Comparison of ENCODE assay signal across 1 cellular context in the genomic region with DNA sequence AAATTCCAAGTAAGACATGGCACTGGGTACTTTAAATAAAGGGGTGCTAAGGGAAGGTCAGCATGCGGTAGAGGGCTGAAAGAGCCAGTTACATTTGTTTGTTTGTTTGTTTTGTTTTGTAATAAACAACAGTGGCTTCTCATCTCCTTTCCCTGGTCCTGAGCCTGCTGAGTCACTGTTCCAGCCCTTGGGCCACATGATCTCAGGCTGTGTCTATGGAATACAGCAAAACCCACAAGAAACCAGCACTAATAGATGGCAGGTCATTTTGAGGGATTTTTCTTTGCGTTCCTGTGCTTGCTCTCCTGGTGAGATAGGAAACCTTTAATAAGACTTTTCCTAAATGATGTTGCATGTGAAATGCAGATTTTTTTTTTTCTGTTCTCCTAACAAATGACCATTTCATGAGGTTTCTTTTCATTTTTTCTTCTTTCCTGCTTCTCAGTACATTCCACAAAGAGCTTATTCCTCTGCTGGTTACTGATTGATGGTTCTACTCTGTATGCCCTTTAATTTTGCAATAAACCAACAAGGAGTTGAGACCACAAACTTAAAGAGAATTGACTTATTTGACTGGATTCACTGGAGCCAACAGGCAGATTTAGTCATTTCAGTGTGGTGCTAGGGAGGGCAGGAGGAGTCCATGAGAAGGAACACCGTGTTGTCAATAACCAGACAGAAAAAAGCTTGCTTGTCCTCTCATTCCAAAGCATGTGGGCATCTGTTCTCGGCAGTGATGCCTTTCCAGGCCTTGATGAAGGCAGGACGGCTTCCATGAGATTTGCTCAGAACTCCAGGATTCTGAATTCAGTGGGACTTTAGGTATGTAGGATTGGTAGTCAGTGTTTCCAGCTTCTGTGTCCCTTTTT.
TF ChIP-seq lines count a peak whose summit lies in the region.

No MANE protein-coding gene starts in this region.

TF ChIP-seq in GM12878, 131 proteins besides CTCF, POLR2A, EP300 and RAD21 (continued from another document):
- TF ChIP-seq IKZF2 (IDR thresholded peaks at IDR 0.05) = 0 out of 4 replicates have a peak, but pooled peaks have one; percentile 8 to 12
- TF ChIP-seq RBBP5 (conservative IDR thresholded peaks at IDR 0.05) = no peak
- TF ChIP-seq, protein P1, sequence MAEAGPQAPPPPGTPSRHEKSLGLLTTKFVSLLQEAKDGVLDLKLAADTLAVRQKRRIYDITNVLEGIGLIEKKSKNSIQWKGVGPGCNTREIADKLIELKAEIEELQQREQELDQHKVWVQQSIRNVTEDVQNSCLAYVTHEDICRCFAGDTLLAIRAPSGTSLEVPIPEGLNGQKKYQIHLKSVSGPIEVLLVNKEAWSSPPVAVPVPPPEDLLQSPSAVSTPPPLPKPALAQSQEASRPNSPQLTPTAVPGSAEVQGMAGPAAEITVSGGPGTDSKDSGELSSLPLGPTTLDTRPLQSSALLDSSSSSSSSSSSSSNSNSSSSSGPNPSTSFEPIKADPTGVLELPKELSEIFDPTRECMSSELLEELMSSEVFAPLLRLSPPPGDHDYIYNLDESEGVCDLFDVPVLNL (IDR thresholded peaks at IDR 0.05; ENCODE audit: low read depth, low read length) = no peak
- no peak for TF ChIP-seq DPF2 (IDR thresholded peaks at IDR 0.05)
- peak; percentile 16; the same call in 1 of the 2 replicates for TF ChIP-seq NBN (IDR thresholded peaks at IDR 0.05)
- 0 out of 2 replicates have a peak, but pooled peaks have one; percentile 8 for TF ChIP-seq CBFB (IDR thresholded peaks at IDR 0.05; ENCODE audit: low read depth)
- 0 out of 2 replicates have a peak, but pooled peaks have one; percentile 74 for TF ChIP-seq WRNIP1 (IDR thresholded peaks at IDR 0.05; ENCODE audit: borderline replicate concordance, low read depth, low read length)
- TF ChIP-seq BHLHE40 (IDR thresholded peaks at IDR 0.05; ENCODE audit: borderline replicate concordance in 1 of 2, low read depth in 2 of 2, low read length in 1 of 2) = no peak
- TF ChIP-seq PML (IDR thresholded peaks at IDR 0.05; ENCODE audit: low read length) = no peak
- TF ChIP-seq HDAC6 (IDR thresholded peaks at IDR 0.05; ENCODE audit: unreplicated experiment) = no peak
- TF ChIP-seq BACH1 (IDR thresholded peaks at IDR 0.05; ENCODE audit: borderline replicate concordance) = peak; percentile 71
- TF ChIP-seq YY1 (IDR thresholded peaks at IDR 0.05; ENCODE audit: low read depth, low read length) = 0 out of 2 replicates have a peak, but pooled peaks have one; percentile 27
- TF ChIP-seq SUPT20H (IDR thresholded peaks at IDR 0.05; ENCODE audit: borderline replicate concordance, control insufficient read depth, low read depth, low read length) = no peak
- no peak for TF ChIP-seq ZNF384 (IDR thresholded peaks at IDR 0.05; ENCODE audit: borderline replicate concordance, low read depth, low read length)
- TF ChIP-seq MEF2A (IDR thresholded peaks at IDR 0.05; ENCODE audit: insufficient read depth, low read depth, low read length) = 0 out of 2 replicates have a peak, but pooled peaks have one; percentile 14
- TF ChIP-seq SIX5 (IDR thresholded peaks at IDR 0.05; ENCODE audit: low read depth, low read length, severe bottlenecking) = no peak
- TF ChIP-seq, protein P2, sequence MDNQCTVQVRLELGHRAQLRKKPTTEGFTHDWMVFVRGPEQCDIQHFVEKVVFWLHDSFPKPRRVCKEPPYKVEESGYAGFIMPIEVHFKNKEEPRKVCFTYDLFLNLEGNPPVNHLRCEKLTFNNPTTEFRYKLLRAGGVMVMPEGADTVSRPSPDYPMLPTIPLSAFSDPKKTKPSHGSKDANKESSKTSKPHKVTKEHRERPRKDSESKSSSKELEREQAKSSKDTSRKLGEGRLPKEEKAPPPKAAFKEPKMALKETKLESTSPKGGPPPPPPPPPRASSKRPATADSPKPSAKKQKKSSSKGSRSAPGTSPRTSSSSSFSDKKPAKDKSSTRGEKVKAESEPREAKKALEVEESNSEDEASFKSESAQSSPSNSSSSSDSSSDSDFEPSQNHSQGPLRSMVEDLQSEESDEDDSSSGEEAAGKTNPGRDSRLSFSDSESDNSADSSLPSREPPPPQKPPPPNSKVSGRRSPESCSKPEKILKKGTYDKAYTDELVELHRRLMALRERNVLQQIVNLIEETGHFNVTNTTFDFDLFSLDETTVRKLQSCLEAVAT (IDR thresholded peaks at IDR 0.05) = peak; percentile 71
- TF ChIP-seq, protein P3, sequence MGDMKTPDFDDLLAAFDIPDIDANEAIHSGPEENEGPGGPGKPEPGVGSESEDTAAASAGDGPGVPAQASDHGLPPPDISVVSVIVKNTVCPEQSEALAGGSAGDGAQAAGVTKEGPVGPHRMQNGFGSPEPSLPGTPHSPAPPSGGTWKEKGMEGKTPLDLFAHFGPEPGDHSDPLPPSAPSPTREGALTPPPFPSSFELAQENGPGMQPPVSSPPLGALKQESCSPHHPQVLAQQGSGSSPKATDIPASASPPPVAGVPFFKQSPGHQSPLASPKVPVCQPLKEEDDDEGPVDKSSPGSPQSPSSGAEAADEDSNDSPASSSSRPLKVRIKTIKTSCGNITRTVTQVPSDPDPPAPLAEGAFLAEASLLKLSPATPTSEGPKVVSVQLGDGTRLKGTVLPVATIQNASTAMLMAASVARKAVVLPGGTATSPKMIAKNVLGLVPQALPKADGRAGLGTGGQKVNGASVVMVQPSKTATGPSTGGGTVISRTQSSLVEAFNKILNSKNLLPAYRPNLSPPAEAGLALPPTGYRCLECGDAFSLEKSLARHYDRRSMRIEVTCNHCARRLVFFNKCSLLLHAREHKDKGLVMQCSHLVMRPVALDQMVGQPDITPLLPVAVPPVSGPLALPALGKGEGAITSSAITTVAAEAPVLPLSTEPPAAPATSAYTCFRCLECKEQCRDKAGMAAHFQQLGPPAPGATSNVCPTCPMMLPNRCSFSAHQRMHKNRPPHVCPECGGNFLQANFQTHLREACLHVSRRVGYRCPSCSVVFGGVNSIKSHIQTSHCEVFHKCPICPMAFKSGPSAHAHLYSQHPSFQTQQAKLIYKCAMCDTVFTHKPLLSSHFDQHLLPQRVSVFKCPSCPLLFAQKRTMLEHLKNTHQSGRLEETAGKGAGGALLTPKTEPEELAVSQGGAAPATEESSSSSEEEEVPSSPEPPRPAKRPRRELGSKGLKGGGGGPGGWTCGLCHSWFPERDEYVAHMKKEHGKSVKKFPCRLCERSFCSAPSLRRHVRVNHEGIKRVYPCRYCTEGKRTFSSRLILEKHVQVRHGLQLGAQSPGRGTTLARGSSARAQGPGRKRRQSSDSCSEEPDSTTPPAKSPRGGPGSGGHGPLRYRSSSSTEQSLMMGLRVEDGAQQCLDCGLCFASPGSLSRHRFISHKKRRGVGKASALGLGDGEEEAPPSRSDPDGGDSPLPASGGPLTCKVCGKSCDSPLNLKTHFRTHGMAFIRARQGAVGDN (IDR thresholded peaks at IDR 0.05) = peak; percentile 36; the same call in 1 of the 2 replicates
- no peak for TF ChIP-seq STAT1 (conservative IDR thresholded peaks at IDR 0.05)
- no peak for TF ChIP-seq NFXL1 (IDR thresholded peaks at IDR 0.05; ENCODE audit: borderline replicate concordance)
- no peak for TF ChIP-seq HDGF (IDR thresholded peaks at IDR 0.05)
- TF ChIP-seq PAX5 (IDR thresholded peaks at IDR 0.05; ENCODE audit: borderline replicate concordance, low read depth, low read length) = no peak
- peak; percentile 57 for TF ChIP-seq POLR2AphosphoS5 (IDR thresholded peaks at IDR 0.05; ENCODE audit: low read length)
- TF ChIP-seq, protein P4, sequence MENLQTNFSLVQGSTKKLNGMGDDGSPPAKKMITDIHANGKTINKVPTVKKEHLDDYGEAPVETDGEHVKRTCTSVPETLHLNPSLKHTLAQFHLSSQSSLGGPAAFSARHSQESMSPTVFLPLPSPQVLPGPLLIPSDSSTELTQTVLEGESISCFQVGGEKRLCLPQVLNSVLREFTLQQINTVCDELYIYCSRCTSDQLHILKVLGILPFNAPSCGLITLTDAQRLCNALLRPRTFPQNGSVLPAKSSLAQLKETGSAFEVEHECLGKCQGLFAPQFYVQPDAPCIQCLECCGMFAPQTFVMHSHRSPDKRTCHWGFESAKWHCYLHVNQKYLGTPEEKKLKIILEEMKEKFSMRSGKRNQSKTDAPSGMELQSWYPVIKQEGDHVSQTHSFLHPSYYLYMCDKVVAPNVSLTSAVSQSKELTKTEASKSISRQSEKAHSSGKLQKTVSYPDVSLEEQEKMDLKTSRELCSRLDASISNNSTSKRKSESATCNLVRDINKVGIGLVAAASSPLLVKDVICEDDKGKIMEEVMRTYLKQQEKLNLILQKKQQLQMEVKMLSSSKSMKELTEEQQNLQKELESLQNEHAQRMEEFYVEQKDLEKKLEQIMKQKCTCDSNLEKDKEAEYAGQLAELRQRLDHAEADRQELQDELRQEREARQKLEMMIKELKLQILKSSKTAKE (IDR thresholded peaks at IDR 0.05; ENCODE audit: low read depth, poor library complexity, severe bottlenecking) = peak; percentile 22
- TF ChIP-seq MTA2 (IDR thresholded peaks at IDR 0.05; ENCODE audit: low read depth) = no peak
- TF ChIP-seq CREM (IDR thresholded peaks at IDR 0.05; ENCODE audit: low read depth) = peak; percentile 58; the same call in 1 of the 2 replicates
- TF ChIP-seq SMAD1 (IDR thresholded peaks at IDR 0.05; ENCODE audit: low read depth, partially characterized antibody) = peak; percentile 53
- TF ChIP-seq, protein P5, sequence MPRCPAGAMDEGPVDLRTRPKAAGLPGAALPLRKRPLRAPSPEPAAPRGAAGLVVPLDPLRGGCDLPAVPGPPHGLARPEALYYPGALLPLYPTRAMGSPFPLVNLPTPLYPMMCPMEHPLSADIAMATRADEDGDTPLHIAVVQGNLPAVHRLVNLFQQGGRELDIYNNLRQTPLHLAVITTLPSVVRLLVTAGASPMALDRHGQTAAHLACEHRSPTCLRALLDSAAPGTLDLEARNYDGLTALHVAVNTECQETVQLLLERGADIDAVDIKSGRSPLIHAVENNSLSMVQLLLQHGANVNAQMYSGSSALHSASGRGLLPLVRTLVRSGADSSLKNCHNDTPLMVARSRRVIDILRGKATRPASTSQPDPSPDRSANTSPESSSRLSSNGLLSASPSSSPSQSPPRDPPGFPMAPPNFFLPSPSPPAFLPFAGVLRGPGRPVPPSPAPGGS (IDR thresholded peaks at IDR 0.05; ENCODE audit: borderline replicate concordance, insufficient read depth, low read depth, low read length, poor library complexity, severe bottlenecking) = peak; percentile 26
- TF ChIP-seq, protein P6, sequence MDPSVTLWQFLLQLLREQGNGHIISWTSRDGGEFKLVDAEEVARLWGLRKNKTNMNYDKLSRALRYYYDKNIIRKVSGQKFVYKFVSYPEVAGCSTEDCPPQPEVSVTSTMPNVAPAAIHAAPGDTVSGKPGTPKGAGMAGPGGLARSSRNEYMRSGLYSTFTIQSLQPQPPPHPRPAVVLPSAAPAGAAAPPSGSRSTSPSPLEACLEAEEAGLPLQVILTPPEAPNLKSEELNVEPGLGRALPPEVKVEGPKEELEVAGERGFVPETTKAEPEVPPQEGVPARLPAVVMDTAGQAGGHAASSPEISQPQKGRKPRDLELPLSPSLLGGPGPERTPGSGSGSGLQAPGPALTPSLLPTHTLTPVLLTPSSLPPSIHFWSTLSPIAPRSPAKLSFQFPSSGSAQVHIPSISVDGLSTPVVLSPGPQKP (IDR thresholded peaks at IDR 0.05; ENCODE audit: low read depth, low read length) = no peak
- TF ChIP-seq BMI1 (IDR thresholded peaks at IDR 0.05; ENCODE audit: borderline replicate concordance) = peak; percentile 8; the same call in 1 of the 2 replicates
- TF ChIP-seq, protein P7, sequence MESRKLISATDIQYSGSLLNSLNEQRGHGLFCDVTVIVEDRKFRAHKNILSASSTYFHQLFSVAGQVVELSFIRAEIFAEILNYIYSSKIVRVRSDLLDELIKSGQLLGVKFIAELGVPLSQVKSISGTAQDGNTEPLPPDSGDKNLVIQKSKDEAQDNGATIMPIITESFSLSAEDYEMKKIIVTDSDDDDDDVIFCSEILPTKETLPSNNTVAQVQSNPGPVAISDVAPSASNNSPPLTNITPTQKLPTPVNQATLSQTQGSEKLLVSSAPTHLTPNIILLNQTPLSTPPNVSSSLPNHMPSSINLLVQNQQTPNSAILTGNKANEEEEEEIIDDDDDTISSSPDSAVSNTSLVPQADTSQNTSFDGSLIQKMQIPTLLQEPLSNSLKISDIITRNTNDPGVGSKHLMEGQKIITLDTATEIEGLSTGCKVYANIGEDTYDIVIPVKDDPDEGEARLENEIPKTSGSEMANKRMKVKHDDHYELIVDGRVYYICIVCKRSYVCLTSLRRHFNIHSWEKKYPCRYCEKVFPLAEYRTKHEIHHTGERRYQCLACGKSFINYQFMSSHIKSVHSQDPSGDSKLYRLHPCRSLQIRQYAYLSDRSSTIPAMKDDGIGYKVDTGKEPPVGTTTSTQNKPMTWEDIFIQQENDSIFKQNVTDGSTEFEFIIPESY (IDR thresholded peaks at IDR 0.05) = 0 out of 2 replicates have a peak, but pooled peaks have one; percentile 34
- TF ChIP-seq CEBPB (IDR thresholded peaks at IDR 0.05; ENCODE audit: borderline replicate concordance in 1 of 2, low read depth in 2 of 2, low read length in 2 of 2) = no peak
- TF ChIP-seq SMAD5 (IDR thresholded peaks at IDR 0.05; ENCODE audit: low read depth) = no peak; the same call in none of the 2 replicates
